ENCODE assay signal across 2 cellular contexts in genomic region chr17:50903604-50904521, GRCh38.
TF ChIP-seq lines count a peak whose summit lies in the region.

No MANE protein-coding gene starts in this region.

TF ChIP-seq in GM23338, 12 proteins besides CTCF, POLR2A, EP300 and RAD21 (continued from another document):
- TF ChIP-seq EZH2phosphoT487 (IDR thresholded peaks at IDR 0.05; ENCODE audit: unreplicated experiment) (no peak), EZH2 (IDR thresholded peaks at IDR 0.05; ENCODE audit: low read depth, unreplicated experiment) (no peak), NANOG (IDR thresholded peaks at IDR 0.05; ENCODE audit: borderline replicate concordance) (no peak), REST (IDR thresholded peaks at IDR 0.05; ENCODE audit: unreplicated experiment) (no peak), POLR2AphosphoS5 (IDR thresholded peaks at IDR 0.05; ENCODE audit: low read depth) (no peak), ETS1 (IDR thresholded peaks at IDR 0.05) (no peak), ZNF462 (CRISPR knock-in tag; IDR thresholded peaks at IDR 0.05) (no peak), ZNF331 (CRISPR knock-in tag; IDR thresholded peaks at IDR 0.05; ENCODE audit: low read depth) (no peak), CREB1 (CRISPR knock-in tag; IDR thresholded peaks at IDR 0.05; ENCODE audit: low read depth) (no peak)

TF ChIP-seq in H1, 55 proteins besides CTCF, POLR2A, EP300 and RAD21 (continued from another document):
- no peak for TF ChIP-seq SP2 (IDR thresholded peaks at IDR 0.05; ENCODE audit: low read length)
- no peak for TF ChIP-seq GABPA (IDR thresholded peaks at IDR 0.05; ENCODE audit: borderline replicate concordance, insufficient read depth, low read length)
- TF ChIP-seq YY1 (IDR thresholded peaks at IDR 0.05; ENCODE audit: low read depth, low read length): no peak
- no peak for TF ChIP-seq CBX5 (IDR thresholded peaks at IDR 0.05; ENCODE audit: low read depth, low read length)
- no peak for TF ChIP-seq ASH2L (IDR thresholded peaks at IDR 0.05; ENCODE audit: low read length)
- TF ChIP-seq CTBP2 (IDR thresholded peaks at IDR 0.05; ENCODE audit: borderline replicate concordance, insufficient read depth, insufficient read length, low read length): no peak
